ENCODE assay signal across 12 cellular contexts in the genomic region with DNA sequence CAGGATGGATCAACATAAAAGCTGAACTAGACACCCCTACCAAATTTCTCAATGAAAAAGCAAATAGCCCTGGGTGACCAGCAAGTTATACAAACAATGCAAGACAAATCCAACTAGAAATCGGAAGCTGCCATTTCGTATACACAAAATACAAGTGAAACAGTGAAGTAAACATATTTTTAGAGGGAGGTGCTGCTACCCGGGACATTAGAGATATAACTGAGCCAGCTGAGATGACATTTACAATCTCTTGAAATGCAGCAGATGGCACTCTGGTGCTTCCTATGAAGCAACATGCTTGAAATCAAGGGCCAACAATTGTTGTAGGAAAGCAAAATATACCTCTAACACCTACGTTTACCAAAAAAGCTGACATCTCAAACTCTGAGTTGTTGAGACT. TPM values are rescaled to one million over a fixed set of nuclear protein-coding genes. Genes with fewer than 3 reads are reported as not detected.
DNase-seq lines count a peak whose midpoint lies in the region; ATAC-seq and TF ChIP-seq lines count a peak whose summit lies in the region.
"Had no signal": no experiment of that assay in that cellular context is flagged by ENCODE, and none has a peak within 500 bp of the region (broad histone marks: within the 10 kb centered on the region; RNA-seq: fewer than 3 reads in every experiment).

No MANE protein-coding gene starts in this region.

- H3K79me2 ChIP-seq in smooth muscle cell (ENCODE audit: low read depth) = no peaks in the 10 kb centered on the region

- ATAC-seq in HG02623 (IDR thresholded peaks at IDR 0.05; ENCODE audit: unreplicated experiment) = no peak

- H3K27ac ChIP-seq in smooth muscle cell (ENCODE audit: low read depth) = peak overlapping the region; percentile 64
- H3K27ac ChIP-seq: neutrophil had no signal

- H3K4me2 ChIP-seq in smooth muscle cell = peak overlapping the region; percentile 1

- H3K36me3 ChIP-seq in smooth muscle cell (ENCODE audit: low read depth) = no peaks in the 10 kb centered on the region

- 38% methylated on average over 4 of the region's 4 CpGs for WGBS in smooth muscle cell (ENCODE audit: low lambda C conversion rate)

- no peaks in the 10 kb centered on the region for H3K9me3 ChIP-seq in smooth muscle cell (replicated peaks; ENCODE audit: low read depth)

- H4K20me1 ChIP-seq in smooth muscle cell (ENCODE audit: low read depth) = no peaks in the 10 kb centered on the region

- H3K4me3 ChIP-seq in fibroblast of pulmonary artery (replicated peaks; ENCODE audit: low read depth, low read length) (no peak overlapping the region), smooth muscle cell (no peak overlapping the region)

- H3K27me3 ChIP-seq in smooth muscle cell (ENCODE audit: low read depth) = no peaks in the 10 kb centered on the region
- H3K27me3 ChIP-seq: neutrophil had no signal

- TF ChIP-seq CTCF in fibroblast of pulmonary artery (IDR thresholded peaks at IDR 0.05; ENCODE audit: low read length, missing control alignments) = no peak
- TF ChIP-seq CTCF in smooth muscle cell (IDR thresholded peaks at IDR 0.05; ENCODE audit: borderline replicate concordance, insufficient read depth, poor library complexity, severe bottlenecking) = no peak

- H3K4me1 ChIP-seq in smooth muscle cell (ENCODE audit: low read depth) = peaks cover 19% of the 10 kb centered on the region

- no peak overlapping the region for H2AFZ ChIP-seq in smooth muscle cell (ENCODE audit: low read depth)

- DNase-seq in NCI-H748 (lab: John Stamatoyannopoulos, UW; ENCODE audit: unreplicated experiment) = peak; percentile 28
- no peak for DNase-seq in NCI-H748 treated with DMSO at 0.1 percent for 48 hours (lab: John Stamatoyannopoulos, UW)
- peak; percentile 11 for DNase-seq in NCI-H460 (ENCODE audit: extremely low read depth, low read depth)
- peak; percentile 35 for DNase-seq in fibroblast of pulmonary artery (ENCODE audit: low read depth)
- no peak for DNase-seq in smooth muscle cell (lab: John Stamatoyannopoulos, UW; ENCODE audit: unreplicated experiment)
- DNase-seq in cortex of kidney (lab: John Stamatoyannopoulos, UW) = no peak
- DNase-seq in NCI-H226 = no peak
- DNase-seq: activated CD4-positive, CD25-positive, alpha-beta regulatory T cell treated with anti-CD3 and anti-CD28 coated beads, Interleukin-2, amount 50 U/mL, for 72 hours; amniotic stem cell; retina had no signal

- H3F3A ChIP-seq in smooth muscle cell (ENCODE audit: low read depth) = peaks cover 10% of the 10 kb centered on the region

- H3K9ac ChIP-seq in smooth muscle cell (ENCODE audit: low read depth) = no peak overlapping the region

RNA-seq across cellular contexts. Expression of a gene that starts 25.5 kb away (rescaled TPM):
- not detected in 2 replicates for total RNA-seq in NCI-H460 (2014; rRNA removed; shearing (Covaris generic))
- polyA plus RNA-seq in NCI-H460 (2014; cell fraction: nucleus; rRNA removed) = not detected in 2 replicates
- 17.5 and 28.2 TPM in 2 replicates for total RNA-seq in smooth muscle cell
- 29.3 and 39.6 TPM in 2 replicates for polyA plus RNA-seq in smooth muscle cell

Comparison
In these comparisons a context has a peak if more than half of its experiments do, and no peak if none do; other contexts are left out.
1. DNase-seq: peak in NCI-H748 (single experiment), NCI-H460 (single experiment) and fibroblast of pulmonary artery (single experiment); none in NCI-H748 treated with DMSO at 0.1 percent for 48 hours (single experiment), smooth muscle cell (single experiment), cortex of kidney (single experiment) and NCI-H226 (single experiment).
2. RNA of a gene that starts 25.5 kb away (total RNA-seq): 17.5 to 28.2 TPM in smooth muscle cell; not detected in NCI-H460; every median in the first group is over 10 times any median in the second.